Comparison of ENCODE assay signal across 21 cellular contexts in genomic region chr2:36535099-36535498, GRCh38.
A peak's percentile ranks its signal among the peaks of the same experiment; 100 is the strongest.
DNase-seq lines count a peak whose midpoint lies in the region; ATAC-seq, FAIRE-seq and TF ChIP-seq lines count a peak whose summit lies in the region.
"Had no signal": no experiment of that assay in that cellular context is flagged by ENCODE, and none has a peak within 500 bp of the region (broad histone marks: within the 10 kb centered on the region; RNA-seq: fewer than 3 reads in every experiment).

No MANE protein-coding gene starts in this region.

- no peak overlapping the region for H3K4ac ChIP-seq in IMR-90 (ENCODE audit: low read depth, low read length)
- H3K4ac ChIP-seq in trophoblast cell (ENCODE audit: low read depth, low read length): no peak overlapping the region

- TF ChIP-seq CTCF in HepG2 (CRISPR knock-in tag; IDR thresholded peaks at IDR 0.05) (no peak), right lobe of liver (IDR thresholded peaks at IDR 0.05) (no peak), IMR-90 (conservative IDR thresholded peaks at IDR 0.05; ENCODE audit: low read depth, low read length) (no peak), K562 (IDR thresholded peaks at IDR 0.05 in 2 of 3, conservative IDR thresholded peaks at IDR 0.05 in 1 of 3; ENCODE audit: insufficient read depth in 2 of 3, low read depth in 1 of 3, low read length in 3 of 3) (no peak)

- no peak overlapping the region for H4K8ac ChIP-seq in IMR-90 (ENCODE audit: low read depth in 2 of 2, low read length in 2 of 2)
- H4K8ac ChIP-seq in trophoblast cell (ENCODE audit: low read depth, low read length): no peak overlapping the region

- no peak overlapping the region for H3K4me2 ChIP-seq in HepG2 (ENCODE audit: low read depth, low read length)
- H3K4me2 ChIP-seq in IMR-90 (ENCODE audit: low read depth, low read length): no peak overlapping the region
- H3K4me2 ChIP-seq in K562 (ENCODE audit: insufficient read depth, low read length): no peak overlapping the region
- no peak overlapping the region for H3K4me2 ChIP-seq in trophoblast cell (ENCODE audit: low read length)
- H3K4me2 ChIP-seq: A549; BLaER1 treated with 17β-estradiol and CSF1 and Interleukin-3, amounts not matched to agents 10 nM and 100 nM had no signal

- FAIRE-seq in HepG2 (lab: Jason Lieb, UNC) (no peak), K562 (lab: Jason Lieb, UNC) (no peak)
- FAIRE-seq: A549, D721Med, G401.6, GM12891 had no signal

- ATAC-seq in HepG2 (no peak), right lobe of liver (no peak), IMR-90 (ENCODE audit: low read depth) (no peak), K562 (no peak), GM18870 (IDR thresholded peaks at IDR 0.05; ENCODE audit: unreplicated experiment) (no peak)
- ATAC-seq: A549; CD8-positive, alpha-beta T cell had no signal

- no peak overlapping the region for H2BK15ac ChIP-seq in IMR-90 (ENCODE audit: low read depth, low read length)

- H3K79me1 ChIP-seq in IMR-90 (ENCODE audit: low read depth in 1 of 2, low read length in 2 of 2): peaks cover 29 to 83% of the 10 kb centered on the region in 2 experiments
- H3K79me1 ChIP-seq in trophoblast cell (ENCODE audit: low read length): no peaks in the 10 kb centered on the region

- no peak overlapping the region for H2BK12ac ChIP-seq in trophoblast cell (ENCODE audit: low read length)

- H4K5ac ChIP-seq in IMR-90 (ENCODE audit: low read depth, low read length): no peak overlapping the region

- H3K9me1 ChIP-seq in IMR-90 (ENCODE audit: insufficient read depth, low read length): peaks cover 41% of the 10 kb centered on the region
- no peaks in the 10 kb centered on the region for H3K9me1 ChIP-seq in K562 (ENCODE audit: control insufficient read depth, insufficient read depth, low read length)

- no peak overlapping the region for H2AK9ac ChIP-seq in IMR-90 (replicated peaks; ENCODE audit: low read depth, low read length, poor library complexity)

- H4K20me1 ChIP-seq in HepG2 (ENCODE audit: insufficient read depth, low read length) (no peaks in the 10 kb centered on the region), IMR-90 (ENCODE audit: insufficient read depth, low read length) (no peaks in the 10 kb centered on the region; the same call in 1 of the 2 replicates), K562 (replicated peaks; ENCODE audit: control insufficient read depth, insufficient read depth, low read length) (no peaks in the 10 kb centered on the region)
- H4K20me1 ChIP-seq: BLaER1 treated with 17β-estradiol and CSF1 and Interleukin-3, amounts not matched to agents 10 nM and 100 nM had no signal

- no peak overlapping the region for H4K12ac ChIP-seq in trophoblast cell (ENCODE audit: low read depth, low read length)

- 96% methylated on average over 2 of the region's 2 CpGs for WGBS in HepG2 (ENCODE audit: low lambda C conversion rate)
- 80% methylated on average over 2 of the region's 2 CpGs for WGBS in right lobe of liver (ENCODE audit: insufficient coverage, low coverage, low lambda C conversion rate, missing lambda C conversion rate)
- 80% methylated on average over 1 of the region's 2 CpGs; no CpG with 5 or more reads in 1 of the 2 experiments for WGBS in IMR-90 (ENCODE audit: extremely low coverage in 2 of 2, insufficient read length in 1 of 2), 2 experiments
- WGBS in K562 (ENCODE audit: insufficient coverage, low coverage, missing lambda C conversion rate): 2% methylated on average over 2 of the region's 2 CpGs
- no CpG with 5 or more reads among the region's 2 CpGs for WGBS in trophoblast cell (ENCODE audit: extremely low coverage, insufficient coverage, insufficient read length)

- H3K27ac ChIP-seq in HepG2 (ENCODE audit: extremely low read length, insufficient read depth, low read length) (no peak overlapping the region), right lobe of liver (no peak overlapping the region), IMR-90 (ENCODE audit: insufficient read depth, low read length) (no peak overlapping the region), K562 (ENCODE audit: extremely low read depth, low read depth, low read length) (no peak overlapping the region), trophoblast cell (ENCODE audit: low read depth, low read length) (no peak overlapping the region)
- H3K27ac ChIP-seq: 22Rv1, C4-2B had no signal

- in situ Hi-C loops in HepG2 (cut with HindIII; ENCODE audit: extremely low pct_ligation_motif_present, low pct_unique_long_range_greater_than_20kb) (no loop called here), IMR-90 (cut with MboI; ENCODE audit: low sequenced_read_pairs) (no loop called here), K562 (cut with MboI) (no loop called here)

- peaks cover 28 to 56% of the 10 kb centered on the region in 2 experiments for H3K36me3 ChIP-seq in HepG2 (replicated peaks in 1 of 2; ENCODE audit: control insufficient read depth in 1 of 2, insufficient read depth in 2 of 2, low read length in 2 of 2)
- no peaks in the 10 kb centered on the region for H3K36me3 ChIP-seq in right lobe of liver
- peaks cover 37% of the 10 kb centered on the region for H3K36me3 ChIP-seq in IMR-90 (ENCODE audit: control insufficient read depth, insufficient read depth, low read length)
- no peaks in the 10 kb centered on the region for H3K36me3 ChIP-seq in K562 (ENCODE audit: control insufficient read depth, insufficient read depth, low read length)
- H3K36me3 ChIP-seq in trophoblast cell (ENCODE audit: control insufficient read depth in 1 of 2, insufficient read depth in 2 of 2, low read length in 2 of 2): peaks cover 26 to 40% of the 10 kb centered on the region in 2 experiments

- H4K91ac ChIP-seq in IMR-90 (ENCODE audit: insufficient read depth, low read depth, low read length) (no peak overlapping the region), trophoblast cell (ENCODE audit: low read depth, low read length) (no peak overlapping the region)

- no peak overlapping the region for H2BK20ac ChIP-seq in IMR-90 (ENCODE audit: low read depth, low read length)

- H3K4me1 ChIP-seq in HepG2 (ENCODE audit: insufficient read depth, low read length) (no peaks in the 10 kb centered on the region), right lobe of liver (no peaks in the 10 kb centered on the region), IMR-90 (ENCODE audit: control insufficient read depth, insufficient read depth, low read length) (peaks cover 9% of the 10 kb centered on the region), K562 (replicated peaks in 1 of 2; ENCODE audit: control insufficient read depth in 2 of 2, insufficient read depth in 2 of 2, low read length in 2 of 2) (peaks cover 7 to 30% of the 10 kb centered on the region in 2 experiments; a peak in 4 of 5 replicates), trophoblast cell (ENCODE audit: control insufficient read depth in 1 of 2, insufficient read depth in 2 of 2, low read length in 2 of 2) (no peaks in the 10 kb centered on the region)
- H3K4me1 ChIP-seq: Caco-2 had no signal

- H3K27me3 ChIP-seq in HepG2 (ENCODE audit: control insufficient read depth in 1 of 2, insufficient read depth in 2 of 2, low read length in 2 of 2) (no peaks in the 10 kb centered on the region), right lobe of liver (no peaks in the 10 kb centered on the region), IMR-90 (ENCODE audit: control insufficient read depth, insufficient read depth, low read length) (no peaks in the 10 kb centered on the region), K562 (ENCODE audit: control insufficient read depth in 2 of 2, insufficient read depth in 2 of 2, low read length in 2 of 2) (peaks cover 0 to 4% of the 10 kb centered on the region in 2 experiments; a peak in 1 of 5 replicates), trophoblast cell (ENCODE audit: insufficient read depth, low read length) (no peaks in the 10 kb centered on the region)
- H3K27me3 ChIP-seq: BLaER1 treated with 17β-estradiol and CSF1 and Interleukin-3, amounts not matched to agents 10 nM and 100 nM had no signal

- no peak for TF ChIP-seq RAD21 in HepG2 (CRISPR knock-in tag; IDR thresholded peaks at IDR 0.05)
- no peak for TF ChIP-seq RAD21 in IMR-90 (IDR thresholded peaks at IDR 0.05; ENCODE audit: low read length)
- no peak for TF ChIP-seq RAD21 in K562 (CRISPR knock-in tag; conservative IDR thresholded peaks at IDR 0.05 in 1 of 2, IDR thresholded peaks at IDR 0.05 in 1 of 2)

- no peak overlapping the region for H3K23ac ChIP-seq in IMR-90 (ENCODE audit: low read depth, low read length)
- no peak overlapping the region for H3K23ac ChIP-seq in trophoblast cell (ENCODE audit: low read length)

- TF ChIP-seq EP300 in HepG2 (IDR thresholded peaks at IDR 0.05; ENCODE audit: low read depth in 2 of 2, low read length in 2 of 2) (no peak), HepG2 (CRISPR knock-in tag; IDR thresholded peaks at IDR 0.05; ENCODE audit: borderline replicate concordance) (no peak), K562 (IDR thresholded peaks at IDR 0.05; ENCODE audit: low read length) (no peak)

- H2AFZ ChIP-seq in HepG2 (ENCODE audit: low read length): no peak overlapping the region
- no peak overlapping the region for H2AFZ ChIP-seq in IMR-90 (replicated peaks; ENCODE audit: low read length, poor library complexity)
- H2AFZ ChIP-seq in K562 (ENCODE audit: low read depth, low read length): no peak overlapping the region
- no peak overlapping the region for H2AFZ ChIP-seq in trophoblast cell (ENCODE audit: insufficient read depth, low read length, poor library complexity)

- intact Hi-C loops in HepG2 (cut with micrococcal nuclease; ENCODE audit: unreplicated experiment): no loop called here
- intact Hi-C loops in right lobe of liver (cut with DNase I): no loop called here
- intact Hi-C loops in IMR-90 (cut with micrococcal nuclease): no loop called here
- intact Hi-C loops in K562 (cut with micrococcal nuclease): no loop called here

- TF ChIP-seq POLR2A in HepG2 (IDR thresholded peaks at IDR 0.05; ENCODE audit: insufficient read depth in 1 of 2, low read depth in 2 of 2, low read length in 2 of 2): no peak
- TF ChIP-seq POLR2A in right lobe of liver (IDR thresholded peaks at IDR 0.05): no peak
- TF ChIP-seq POLR2A in IMR-90 (IDR thresholded peaks at IDR 0.05; ENCODE audit: low read depth, low read length): no peak
- TF ChIP-seq POLR2A in K562 (conservative IDR thresholded peaks at IDR 0.05): no peak

- no peaks in the 10 kb centered on the region for H3K79me2 ChIP-seq in HepG2 (ENCODE audit: insufficient read depth, low read length)
- H3K79me2 ChIP-seq in K562 (ENCODE audit: control insufficient read depth, insufficient read depth, low read length): no peaks in the 10 kb centered on the region
- H3K79me2 ChIP-seq in trophoblast cell (ENCODE audit: control insufficient read depth, insufficient read depth, low read length, poor library complexity): no peaks in the 10 kb centered on the region

- no peak overlapping the region for H2BK120ac ChIP-seq in IMR-90 (ENCODE audit: low read depth, low read length)
- H2BK120ac ChIP-seq in trophoblast cell (ENCODE audit: insufficient read depth, low read length, poor library complexity): no peak overlapping the region

- H3K56ac ChIP-seq in IMR-90 (ENCODE audit: extremely low read depth, insufficient read depth, low read length): no peak overlapping the region

- no peak for DNase-seq in HepG2 (ENCODE audit: low spot score)
- no peak for DNase-seq in right lobe of liver
- DNase-seq in IMR-90: no peak
- no peak for DNase-seq in K562 (ENCODE audit: extremely low read depth in 1 of 4, low spot score in 3 of 4)
- DNase-seq in trophoblast cell: no peak
- DNase-seq in SHP77 treated with DMSO at 0.1 percent for 48 hours (lab: John Stamatoyannopoulos, UW): no peak
- DNase-seq: AML-193; Caco-2; Calu3; CD4-positive, alpha-beta T cell; CD8-positive, alpha-beta T cell; DMS79 treated with DMSO at 0.1 percent for 48 hours; GF-D8 had no signal

- BruUV-seq in HepG2 (replicated peaks; lab: Mats Ljungman, UMichigan) (no TSS peak), IMR-90 (replicated peaks; lab: Mats Ljungman, UMichigan) (no TSS peak), K562 (replicated peaks; lab: Mats Ljungman, UMichigan) (no TSS peak)

- dilution Hi-C loops in IMR-90 (cut with HindIII; ENCODE audit: low sequenced_read_pairs, unreplicated experiment): no loop called here

- H3K9me3 ChIP-seq in HepG2 (ENCODE audit: low read length): no peaks in the 10 kb centered on the region
- no peaks in the 10 kb centered on the region for H3K9me3 ChIP-seq in right lobe of liver
- no peaks in the 10 kb centered on the region for H3K9me3 ChIP-seq in IMR-90 (ENCODE audit: control insufficient read depth, insufficient read depth, low read length)
- H3K9me3 ChIP-seq in K562 (replicated peaks; ENCODE audit: control insufficient read depth, insufficient read depth, low read depth, low read length): no peaks in the 10 kb centered on the region
- H3K9me3 ChIP-seq in trophoblast cell (ENCODE audit: insufficient read depth, low read depth, low read length): peaks cover 2% of the 10 kb centered on the region
- H3K9me3 ChIP-seq: A549, Caco-2 had no signal

- POLR2A ChIA-PET in HepG2 (lab: Yijun Ruan, JAX): no interaction called here
- POLR2A ChIA-PET in IMR-90 (lab: Charles Lee; ENCODE audit: unreplicated experiment): no interaction called here
- POLR2A ChIA-PET in K562 (lab: Yijun Ruan, JAX): no interaction called here

- no peak overlapping the region for H3K4me3 ChIP-seq in HepG2 (replicated peaks in 1 of 3; ENCODE audit: insufficient read depth in 1 of 3, low read depth in 2 of 3, low read length in 3 of 3)
- no peak overlapping the region for H3K4me3 ChIP-seq in right lobe of liver
- no peak overlapping the region for H3K4me3 ChIP-seq in IMR-90 (ENCODE audit: insufficient read depth, low read depth, low read length)
- H3K4me3 ChIP-seq in K562: no peak overlapping the region
- no peak overlapping the region for H3K4me3 ChIP-seq in trophoblast cell (ENCODE audit: low read depth, low read length)
- H3K4me3 ChIP-seq: A549; BLaER1 treated with 17β-estradiol and CSF1 and Interleukin-3, amounts not matched to agents 10 nM and 100 nM had no signal

- H3K18ac ChIP-seq in IMR-90 (ENCODE audit: low read depth, low read length) (no peak overlapping the region), trophoblast cell (ENCODE audit: low read length) (no peak overlapping the region)

- H3K9ac ChIP-seq in HepG2 (ENCODE audit: insufficient read depth, low read depth, low read length) (no peak overlapping the region), IMR-90 (ENCODE audit: low read depth, low read length) (no peak overlapping the region), K562 (ENCODE audit: insufficient read depth in 1 of 2, low read depth in 2 of 2, low read length in 2 of 2) (no peak overlapping the region), trophoblast cell (ENCODE audit: low read length) (no peak overlapping the region)
- H3K9ac ChIP-seq: BLaER1 treated with 17β-estradiol and CSF1 and Interleukin-3, amounts not matched to agents 10 nM and 100 nM had no signal

- no peak overlapping the region for H3K14ac ChIP-seq in IMR-90 (replicated peaks; ENCODE audit: low read depth, low read length)
- no peak overlapping the region for H3K14ac ChIP-seq in trophoblast cell (ENCODE audit: low read length)

- peak overlapping the region; percentile 51 for H2BK5ac ChIP-seq in IMR-90 (ENCODE audit: low read depth, low read length, poor library complexity, severe bottlenecking)
- H2BK5ac ChIP-seq in trophoblast cell (ENCODE audit: low read depth, low read length, poor library complexity): no peak overlapping the region

- CTCF ChIA-PET in HepG2 (lab: Yijun Ruan, JAX; ENCODE audit: low intra/inter-chr PET ratio, low total read pairs) (no interaction called here), IMR-90 (lab: Yijun Ruan, JAX) (no interaction called here), K562 (lab: Yijun Ruan, JAX; ENCODE audit: low intra/inter-chr PET ratio) (no interaction called here)

- H2AK5ac ChIP-seq in IMR-90 (ENCODE audit: low read depth, low read length) (no peak overlapping the region), trophoblast cell (ENCODE audit: low read length) (no peak overlapping the region)

Comparison
In these comparisons a context has a peak if more than half of its experiments do, and no peak if none do; other contexts are left out.
1. Of the 241 proteins assayed by ChIP-seq in both HepG2 and K562: peak only in HepG2: none; only in K562: none; in both: HNRNPK and PCBP2; in neither: 239.